Comparison of ENCODE assay signal across 8 cellular contexts in genomic region chr6:28923318-28924102, GRCh38. TPM values are rescaled to one million over a fixed set of nuclear protein-coding genes. Genes with fewer than 3 reads are reported as not detected.
DNase-seq lines count a peak whose midpoint lies in the region; ATAC-seq and TF ChIP-seq lines count a peak whose summit lies in the region.

TRIM27 (minus strand) TSS chr6:28923985; CDS start chr6:28923632, 353 bp downstream.

- H3K4me1 ChIP-seq in ES-I3 (ENCODE audit: insufficient read depth, low read length) (peaks cover 12% of the 10 kb centered on the region), GM23248 (ENCODE audit: insufficient read depth) (peaks cover 9% of the 10 kb centered on the region; the same call in 1 of the 2 replicates), SJSA1 (replicated peaks) (peaks cover 10% of the 10 kb centered on the region), gastroesophageal sphincter (peaks cover 0 to 28% (median 10%) of the 10 kb centered on the region in 3 donors), neutrophil (ENCODE audit: control insufficient read depth in 1 of 2, insufficient read depth in 1 of 2, low read depth in 1 of 2, low read length in 1 of 2) (peaks cover 43 to 48% of the 10 kb centered on the region in 2 experiments), suprapubic skin (peaks cover 20% of the 10 kb centered on the region)

- H3K9me2 ChIP-seq in GM23248 (ENCODE audit: insufficient read depth) = no peaks in the 10 kb centered on the region

- peak within 1 kb of the TSS; percentile 95 for H3K27ac Mint-ChIP-seq in activated naive CD4-positive, alpha-beta T cell treated with anti-CD3 and anti-CD28 coated beads for 36 hours

- peak within 1 kb of the TSS; percentile 93 for H3K4me3 Mint-ChIP-seq in activated naive CD4-positive, alpha-beta T cell treated with anti-CD3 and anti-CD28 coated beads for 36 hours

- peak within 1 kb of the TSS; percentile 94 for H3K4me3 ChIP-seq in GM23248
- peak within 1 kb of the TSS; percentile 82 for H3K4me3 ChIP-seq in SJSA1
- H3K4me3 ChIP-seq in gastroesophageal sphincter = peak within 1 kb of the TSS; percentile 55 to 97
- H3K4me3 ChIP-seq in neutrophil (ENCODE audit: low read depth in 1 of 2, low read length in 1 of 2) = peak within 1 kb of the TSS; percentile 91 to 92
- H3K4me3 ChIP-seq in suprapubic skin = peak within 1 kb of the TSS; percentile 93

- H3K27me3 ChIP-seq in GM23248 (replicated peaks; ENCODE audit: insufficient read depth) (no peaks in the 10 kb centered on the region), SJSA1 (replicated peaks) (no peaks in the 10 kb centered on the region), gastroesophageal sphincter (no peaks in the 10 kb centered on the region), neutrophil (no peaks in the 10 kb centered on the region), suprapubic skin (no peaks in the 10 kb centered on the region)

- 0 out of 2 replicates have a peak, but pooled peaks cover 9% of the 10 kb centered on the region for H3F3A ChIP-seq in GM23248 (ENCODE audit: insufficient read depth)

- peaks cover 38% of the 10 kb centered on the region for H3K36me3 Mint-ChIP-seq in activated naive CD4-positive, alpha-beta T cell treated with anti-CD3 and anti-CD28 coated beads for 36 hours (ENCODE audit: low read depth)

- ATAC-seq in gastroesophageal sphincter = peak; percentile 95

- intact Hi-C loops in activated naive CD4-positive, alpha-beta T cell treated with anti-CD3 and anti-CD28 coated beads for 36 hours (cut with micrococcal nuclease) = loop anchor here (1.0 kb wide), 2 partner anchors 26 to 60 kb away; no protein-coding TSS in a partner anchor

- in situ Hi-C loops in GM23248 (cut with MboI) = no loop called here

- no peaks in the 10 kb centered on the region for H4K20me1 ChIP-seq in GM23248 (ENCODE audit: insufficient read depth)

- no peaks in the 10 kb centered on the region for H3K27me3 Mint-ChIP-seq in activated naive CD4-positive, alpha-beta T cell treated with anti-CD3 and anti-CD28 coated beads for 36 hours (ENCODE audit: low read depth)

- no peak for TF ChIP-seq EP300 in gastroesophageal sphincter (IDR thresholded peaks at IDR 0.05)
- no peak for TF ChIP-seq EP300 in suprapubic skin (IDR thresholded peaks at IDR 0.05)

- peak within 1 kb of the TSS; percentile 97 for H3K9ac ChIP-seq in ES-I3 (ENCODE audit: low read depth, low read length)
- peak within 1 kb of the TSS; percentile 86 for H3K9ac ChIP-seq in GM23248

- CTCF ChIA-PET in activated naive CD4-positive, alpha-beta T cell treated with anti-CD3 and anti-CD28 coated beads for 36 hours (lab: Charles Lee) = interaction anchor here (1.0 to 2.1 kb wide), 6 partner anchors 15 to 93 kb away, joined by 3 to 12 read pairs (median 7); no protein-coding TSS in a partner anchor

- H3K36me3 ChIP-seq in ES-I3 (ENCODE audit: insufficient read depth, low read length) (peaks cover 22% of the 10 kb centered on the region), GM23248 (ENCODE audit: low read depth) (peaks cover 21% of the 10 kb centered on the region), SJSA1 (peaks cover 47% of the 10 kb centered on the region), gastroesophageal sphincter (peaks cover 0 to 34% of the 10 kb centered on the region in 2 donors), neutrophil (peaks cover 33% of the 10 kb centered on the region), suprapubic skin (peaks cover 29% of the 10 kb centered on the region)

- 1 to 2% methylated on average over 85 to 86 of the region's 89 CpGs for WGBS in GM23248 (ENCODE audit: low coverage in 1 of 2, low lambda C conversion rate in 2 of 2, missing lambda C conversion rate in 2 of 2), 2 experiments
- WGBS in gastroesophageal sphincter (ENCODE audit: low coverage in 1 of 2), 2 donors = no CpG with 5 or more reads among the region's 89 CpGs
- 0% methylated on average over 15 of the region's 89 CpGs for WGBS in suprapubic skin

- DNase-seq in GM23248 = peak; percentile 95
- DNase-seq in Kasumi-1 (lab: John Stamatoyannopoulos, UW) = peak; percentile 75 to 83
- DNase-seq in SJSA1 (ENCODE audit: low read depth in 1 of 2, low spot score in 2 of 2) = peak; percentile 89 to 90
- peak; percentile 77 for DNase-seq in activated naive CD4-positive, alpha-beta T cell treated with anti-CD3 and anti-CD28 coated beads for 36 hours
- peak; percentile 93 to 95 for DNase-seq in suprapubic skin (ENCODE audit: low spot score in 2 of 2)

- H3K9me3 ChIP-seq in ES-I3 (ENCODE audit: control insufficient read depth, insufficient read depth, low read length) (no peaks in the 10 kb centered on the region), GM23248 (ENCODE audit: low read depth) (no peaks in the 10 kb centered on the region), SJSA1 (replicated peaks) (no peaks in the 10 kb centered on the region), gastroesophageal sphincter (no peaks in the 10 kb centered on the region), neutrophil (no peaks in the 10 kb centered on the region), suprapubic skin (no peaks in the 10 kb centered on the region)

- H3K9me3 Mint-ChIP-seq in activated naive CD4-positive, alpha-beta T cell treated with anti-CD3 and anti-CD28 coated beads for 36 hours = no peaks in the 10 kb centered on the region

- TF ChIP-seq POLR2A in gastroesophageal sphincter (IDR thresholded peaks at IDR 0.05) = peak; percentile 82 to 89
- peak; percentile 49 to 71 for TF ChIP-seq POLR2A in suprapubic skin (IDR thresholded peaks at IDR 0.05)

- H3K4me2 ChIP-seq in GM23248 (ENCODE audit: unreplicated experiment) = peak within 1 kb of the TSS; percentile 94

- peaks cover 39% of the 10 kb centered on the region for H3K4me1 Mint-ChIP-seq in activated naive CD4-positive, alpha-beta T cell treated with anti-CD3 and anti-CD28 coated beads for 36 hours (ENCODE audit: low read depth)

- H3K79me2 ChIP-seq in GM23248 (ENCODE audit: insufficient read depth) = peaks cover 48% of the 10 kb centered on the region

- H2AFZ ChIP-seq in GM23248 = peak within 1 kb of the TSS; percentile 98

- TF ChIP-seq CTCF in gastroesophageal sphincter (IDR thresholded peaks at IDR 0.05) (peak in 2 of 4 experiments; percentile 23 to 47), neutrophil (IDR thresholded peaks at IDR 0.05) (peak; percentile 44), suprapubic skin (IDR thresholded peaks at IDR 0.05) (no peak)

- H3K27ac ChIP-seq in GM23248 (peak within 1 kb of the TSS; percentile 74), SJSA1 (peak within 1 kb of the TSS; percentile 55), gastroesophageal sphincter (peak within 1 kb of the TSS; percentile 83 to 98 (median 97)), neutrophil (peak within 1 kb of the TSS; percentile 99), suprapubic skin (peak within 1 kb of the TSS; percentile 96)

RNA-seq across cellular contexts. Expression of gene TRIM27, which starts in this region (rescaled TPM):
- 56.1 and 67.7 TPM in 2 replicates for total RNA-seq in GM23248 (2014; rRNA removed; shearing (Covaris generic))
- 40.2 and 42.1 TPM in 2 replicates for polyA plus RNA-seq in GM23248 (2016; fragmentation: Nextera tagmentation; extraction: Ambion mirVana)
- total RNA-seq in SJSA1 (2014; rRNA removed; shearing (Covaris generic)) = 38.2 and 61.4 TPM in 2 replicates
- 10 to 100 TPM; 35.8 to 41.4 TPM for total RNA-seq in activated naive CD4-positive, alpha-beta T cell treated with anti-CD3 and anti-CD28 coated beads for 36 hours
- 10 to 100 TPM; 36.0 to 55.1 (median 37.4) TPM for total RNA-seq in gastroesophageal sphincter
- 10 to 100 TPM; 30.0 to 48.0 (median 40.2) TPM for total RNA-seq in suprapubic skin

Comparison
In these comparisons a context has a peak if more than half of its experiments do, and no peak if none do; other contexts are left out.
1. Peak in every context shown above with its lines: DNase-seq, ATAC-seq, H3K4me3 ChIP-seq and H3K27ac ChIP-seq.